In the genomic region with DNA sequence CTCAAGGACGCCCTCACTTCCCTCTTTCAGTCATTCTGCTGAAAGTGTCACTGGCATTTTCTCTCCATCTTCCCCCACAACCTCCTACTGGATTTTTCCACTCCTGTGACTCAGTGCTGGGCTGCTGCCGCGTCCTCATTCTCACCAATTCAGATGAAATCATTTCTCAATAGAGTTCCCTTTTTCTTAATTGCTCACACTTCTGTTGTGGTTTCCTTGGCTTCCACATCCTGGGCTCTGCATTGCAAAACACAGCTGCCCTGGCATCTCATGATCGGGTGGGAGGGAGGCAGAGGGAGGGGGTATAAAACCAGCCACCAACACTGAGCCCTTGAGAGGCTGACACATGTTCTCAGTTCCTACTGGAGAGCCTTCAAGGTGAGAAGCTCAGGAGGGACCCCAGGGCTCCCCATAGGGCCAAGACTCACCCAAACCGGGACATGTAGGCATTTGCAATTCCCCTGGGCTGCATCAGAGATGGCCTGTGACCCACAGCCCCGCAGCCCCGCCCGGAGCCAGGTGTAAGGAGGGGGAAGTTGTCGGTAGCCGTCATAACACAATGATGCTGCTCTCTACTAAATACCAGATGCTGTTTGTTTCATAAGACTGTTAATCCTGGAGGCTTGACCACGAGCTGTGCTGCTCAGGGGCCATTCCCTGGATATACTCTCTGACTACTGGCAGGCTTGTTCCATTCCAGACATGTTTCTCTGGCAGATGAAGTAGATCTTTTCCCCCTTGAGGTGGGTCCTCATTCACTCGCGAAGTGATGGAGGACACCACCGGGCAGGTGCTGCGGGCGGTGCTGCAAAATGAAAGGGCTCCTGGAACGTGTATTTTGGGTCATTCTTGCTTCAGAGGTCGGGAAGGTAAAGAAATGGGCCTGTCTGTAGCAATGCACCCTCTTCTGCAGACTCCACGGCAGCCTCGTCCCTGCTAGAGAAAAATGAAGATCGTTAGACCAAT, we compare ENCODE assay signal across 8 cellular contexts.
DNase-seq lines count a peak whose midpoint lies in the region; ATAC-seq and FAIRE-seq lines count a peak whose summit lies in the region.

No MANE protein-coding gene starts in this region.

- peaks cover 6% of the 10 kb centered on the region for H3K9me3 Mint-ChIP-seq in activated naive CD4-positive, alpha-beta T cell treated with anti-CD3 and anti-CD28 coated beads, Interleukin-2, amount 10 ng/mL, durations not matched to agents 7 days and 5 days

- CTCF ChIA-PET in activated naive CD4-positive, alpha-beta T cell treated with anti-CD3 and anti-CD28 coated beads, Interleukin-2, amount 10 ng/mL, durations not matched to agents 7 days and 5 days (lab: Charles Lee): interaction anchor here (1.0 to 17.4 kb wide), 5 partner anchors 17 to 158 kb away, joined by 3 to 288 read pairs (median 4); partner anchors contain the start of gene PTPRE

- intact Hi-C loops in left cardiac atrium (cut with DNase I): loop anchor here in 1 of 2 donors (5.0 to 10.0 kb wide), 2 partner anchors 50 to 158 kb away; partner anchors contain the start of gene PTPRE

- H3K27me3 Mint-ChIP-seq in activated naive CD4-positive, alpha-beta T cell treated with anti-CD3 and anti-CD28 coated beads, Interleukin-2, amount 10 ng/mL, durations not matched to agents 7 days and 5 days: no peaks in the 10 kb centered on the region

- ATAC-seq in GM18517 (IDR thresholded peaks at IDR 0.05; ENCODE audit: unreplicated experiment): peak; percentile 45
- peak; percentile 45 for ATAC-seq in HG02973 (IDR thresholded peaks at IDR 0.05; ENCODE audit: unreplicated experiment)
- peak; percentile 51 to 65 for ATAC-seq in left cardiac atrium

- peak overlapping the region; percentile 89 for H3K27ac Mint-ChIP-seq in activated naive CD4-positive, alpha-beta T cell treated with anti-CD3 and anti-CD28 coated beads, Interleukin-2, amount 10 ng/mL, durations not matched to agents 7 days and 5 days

- peaks cover 72% of the 10 kb centered on the region for H3K4me1 Mint-ChIP-seq in activated naive CD4-positive, alpha-beta T cell treated with anti-CD3 and anti-CD28 coated beads, Interleukin-2, amount 10 ng/mL, durations not matched to agents 7 days and 5 days

- peak overlapping the region; percentile 53 for H3K4me3 Mint-ChIP-seq in activated naive CD4-positive, alpha-beta T cell treated with anti-CD3 and anti-CD28 coated beads, Interleukin-2, amount 10 ng/mL, durations not matched to agents 7 days and 5 days

- DNase-seq in SIG-M5 treated with dmso at 0.1 percent for 504 hours (lab: John Stamatoyannopoulos, UW; ENCODE audit: unreplicated experiment) (peak; percentile 96), left cardiac atrium (peak; percentile 68), NCI-H1930 (lab: John Stamatoyannopoulos, UW) (no peak), HTR-8/SVneo (ENCODE audit: insufficient read length, low spot score) (no peak)
- DNase-seq in activated naive CD4-positive, alpha-beta T cell treated with anti-CD3 and anti-CD28 coated beads, Interleukin-2, amount 10 ng/mL, durations not matched to agents 7 days and 5 days: peak; percentile 82
- DNase-seq in stimulated activated CD4-positive, alpha-beta T cell treated with anti-CD3 and anti-CD28 coated beads, Interleukin-15, amount 100 ng/mL, for 48 hours (ENCODE audit: low read depth in 2 of 2): peak; percentile 76 to 78

- H3K36me3 Mint-ChIP-seq in activated naive CD4-positive, alpha-beta T cell treated with anti-CD3 and anti-CD28 coated beads, Interleukin-2, amount 10 ng/mL, durations not matched to agents 7 days and 5 days: peaks cover 63% of the 10 kb centered on the region

- FAIRE-seq in HTR-8/SVneo (lab: Jason Lieb, UNC): no peak

Comparison
In these comparisons a context has a peak if more than half of its experiments do, and no peak if none do; other contexts are left out.
1. DNase-seq: peak in SIG-M5 treated with dmso at 0.1 percent for 504 hours (single experiment), activated naive CD4-positive, alpha-beta T cell treated with anti-CD3 and anti-CD28 coated beads, Interleukin-2, amount 10 ng/mL, durations not matched to agents 7 days and 5 days (single experiment), left cardiac atrium (single experiment) and stimulated activated CD4-positive, alpha-beta T cell treated with anti-CD3 and anti-CD28 coated beads, Interleukin-15, amount 100 ng/mL, for 48 hours (2 of 2); none in NCI-H1930 (0 of 2) and HTR-8/SVneo (single experiment).
2. Peak in every context shown above with its lines, with median percentiles within 50 percentile points of each other: ATAC-seq.